Comparison of ENCODE assay signal across 19 cellular contexts in genomic region chr12:103751600-103751999, GRCh38.
"Had no signal": no experiment of that assay in that cellular context is flagged by ENCODE, and none has a peak within 500 bp of the region (broad histone marks: within the 10 kb centered on the region; RNA-seq: fewer than 3 reads in every experiment).

No MANE protein-coding gene starts in this region.

- H3K9me3 Mint-ChIP-seq: activated naive CD4-positive, alpha-beta T cell treated with anti-CD3 and anti-CD28 coated beads, Interleukin-2, amount 50 U/mL, for 72 hours; nephron progenitor cell; stimulated activated naive CD8-positive, alpha-beta T cell treated with anti-CD3 and anti-CD28 coated beads, Interleukin-15, Interleukin-2, amounts not matched to agents 100 ng/mL and 50 ng/mL, for 24 hours had no signal

- H3K4me3 Mint-ChIP-seq: nephron progenitor cell; stimulated activated naive CD8-positive, alpha-beta T cell treated with anti-CD3 and anti-CD28 coated beads, Interleukin-15, Interleukin-2, amounts not matched to agents 100 ng/mL and 50 ng/mL, for 24 hours had no signal

- H3K36me3 Mint-ChIP-seq: activated naive CD4-positive, alpha-beta T cell treated with anti-CD3 and anti-CD28 coated beads, Interleukin-2, amount 50 U/mL, for 72 hours had no signal

- H3K4me3 ChIP-seq: adrenal gland, gastrocnemius medialis, skin epidermis, suprapubic skin, transverse colon, uterus had no signal

- H3K4me1 Mint-ChIP-seq: nephron progenitor cell had no signal

- ATAC-seq: esophagus mucosa, gastrocnemius medialis, left lobe of liver had no signal

- DNase-seq: activated CD4-positive, alpha-beta T cell treated with anti-CD3 and anti-CD28 coated beads, Interleukin-2, amount 50 U/mL, for 48 hours; activated gamma-delta T cell; adrenal gland; effector CD8-positive, alpha-beta T cell; gastrocnemius medialis; head of caudate nucleus; kidney; mammary epithelial cell; midbrain; nephron progenitor cell; nucleus accumbens; transverse colon; uterus had no signal

- H3K27ac Mint-ChIP-seq: activated naive CD4-positive, alpha-beta T cell treated with anti-CD3 and anti-CD28 coated beads, Interleukin-2, amount 50 U/mL, for 72 hours; nephron progenitor cell; stimulated activated naive CD8-positive, alpha-beta T cell treated with anti-CD3 and anti-CD28 coated beads, Interleukin-15, Interleukin-2, amounts not matched to agents 100 ng/mL and 50 ng/mL, for 24 hours had no signal
